16 cellular contexts compared by ENCODE assay signal in the genomic region with DNA sequence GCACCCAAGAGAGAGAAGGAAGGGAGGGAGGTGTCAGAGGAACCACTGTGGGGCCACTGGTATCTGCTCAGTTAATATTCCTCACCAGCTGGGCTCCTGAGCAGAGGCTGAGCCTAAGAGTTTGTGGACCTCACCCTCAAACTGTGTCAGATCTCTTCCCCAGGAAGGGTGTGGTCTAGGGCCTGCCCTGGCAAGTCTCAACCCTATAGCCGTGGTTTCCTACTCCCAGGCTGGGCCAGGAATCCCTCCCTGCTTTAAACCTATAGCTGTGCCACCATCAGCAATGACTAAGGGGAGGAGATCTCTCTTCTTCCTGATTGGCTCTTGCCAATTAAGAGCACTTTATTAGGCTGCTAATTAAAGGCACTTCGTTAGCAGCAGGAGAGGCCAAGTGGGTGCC. TPM values are rescaled to one million over a fixed set of nuclear protein-coding genes. Genes with fewer than 3 reads are reported as not detected.
DNase-seq lines count a peak whose midpoint lies in the region; ATAC-seq, FAIRE-seq and TF ChIP-seq lines count a peak whose summit lies in the region.
"Had no signal": no experiment of that assay in that cellular context is flagged by ENCODE, and none has a peak within 500 bp of the region (broad histone marks: within the 10 kb centered on the region; RNA-seq: fewer than 3 reads in every experiment).

No MANE protein-coding gene starts in this region.

- H4K20me1 ChIP-seq in BLaER1 treated with 17β-estradiol and CSF1 and Interleukin-3, amounts not matched to agents 10 nM and 100 nM, result no peaks in the 10 kb centered on the region

- peak overlapping the region in 6 of 11 experiments; percentile 17 to 34 (median 24); a peak in 6 of 22 replicates for H3K27ac ChIP-seq in BLaER1 treated with 17β-estradiol and CSF1 and Interleukin-3, amounts not matched to agents 10 nM and 100 nM
- H3K27ac ChIP-seq in RWPE1, result peak overlapping the region; percentile 78
- H3K27ac ChIP-seq: dorsolateral prefrontal cortex, ovary, SK-N-MC had no signal

- peaks cover 10% of the 10 kb centered on the region for H3K36me3 Mint-ChIP-seq in endothelial cell (ENCODE audit: low read depth, unreplicated experiment)

- DNase-seq in GM12892 (ENCODE audit: insufficient read length) (no peak), RWPE1 (ENCODE audit: low spot score) (peak; percentile 96), epithelial cell of esophagus (ENCODE audit: low read depth) (peak; percentile 94), endothelial cell (ENCODE audit: low spot score) (no peak), NCI-H2107 treated with DMSO at 0.1 percent for 48 hours (lab: John Stamatoyannopoulos, UW; ENCODE audit: unreplicated experiment) (no peak)
- DNase-seq: amniotic stem cell, COR-L47, NCI-H446 treated with DMSO at 0.1 percent for 48 hours, ovary had no signal

- H3K4me2 ChIP-seq in BLaER1 treated with 17β-estradiol and CSF1 and Interleukin-3, amounts not matched to agents 10 nM and 100 nM, result peak overlapping the region; percentile 6 to 74 (median 34); a peak in 16 of 22 replicates

- CTCF ChIA-PET in RWPE1 (lab: Yijun Ruan, JAX), result interaction anchor here (0.6 to 1.6 kb wide), 6 partner anchors 8 to 344 kb away, joined by 3 to 7 read pairs (median 4); no protein-coding TSS in a partner anchor

- no peaks in the 10 kb centered on the region for H3K9me3 ChIP-seq in BLaER1 treated with 17β-estradiol and CSF1 and Interleukin-3, amounts not matched to agents 10 nM and 100 nM (replicated peaks in 1 of 11)
- H3K9me3 ChIP-seq: ovary had no signal

- no peaks in the 10 kb centered on the region for H3K9me3 Mint-ChIP-seq in endothelial cell (ENCODE audit: unreplicated experiment)

- no peaks in the 10 kb centered on the region for H3K4me1 Mint-ChIP-seq in endothelial cell (ENCODE audit: unreplicated experiment)

- H3K9ac ChIP-seq in BLaER1 treated with 17β-estradiol and CSF1 and Interleukin-3, amounts not matched to agents 10 nM and 100 nM, result no peak overlapping the region

- peaks cover 6% of the 10 kb centered on the region for H3K27me3 Mint-ChIP-seq in endothelial cell (ENCODE audit: unreplicated experiment)

- FAIRE-seq in GM12892 (lab: Jason Lieb, UNC), result peak; percentile 42
- FAIRE-seq: GM19239 had no signal

- H3K4me1 ChIP-seq in BLaER1 treated with 17β-estradiol and CSF1 and Interleukin-3, amounts not matched to agents 10 nM and 100 nM, result peaks cover 25 to 42% (median 37%) of the 10 kb centered on the region in 10 experiments

- no peak overlapping the region for H3K27ac Mint-ChIP-seq in endothelial cell (ENCODE audit: unreplicated experiment)

- POLR2A ChIA-PET in RWPE1 (lab: Yijun Ruan, JAX; ENCODE audit: low non-redundant PET), result no interaction called here

- H3K4me3 ChIP-seq in BLaER1 treated with 17β-estradiol and CSF1 and Interleukin-3, amounts not matched to agents 10 nM and 100 nM, result no peak overlapping the region
- no peak overlapping the region for H3K4me3 ChIP-seq in epithelial cell of esophagus (ENCODE audit: low read length)
- H3K4me3 ChIP-seq: dorsolateral prefrontal cortex, lung, ovary, SK-N-MC had no signal

- ATAC-seq in GM18861 (IDR thresholded peaks at IDR 0.05; ENCODE audit: unreplicated experiment), result no peak
- ATAC-seq in GM19467 (IDR thresholded peaks at IDR 0.05; ENCODE audit: unreplicated experiment), result no peak

- TF ChIP-seq POLR2A in GM12892 (IDR thresholded peaks at IDR 0.05; ENCODE audit: low read depth, low read length), result no peak

- H3K27me3 ChIP-seq in BLaER1 treated with 17β-estradiol and CSF1 and Interleukin-3, amounts not matched to agents 10 nM and 100 nM, result no peaks in the 10 kb centered on the region
- H3K27me3 ChIP-seq: ovary had no signal

- peaks cover 3 to 26% (median 13%) of the 10 kb centered on the region in 11 experiments; a peak in 13 of 22 replicates for H3K36me3 ChIP-seq in BLaER1 treated with 17β-estradiol and CSF1 and Interleukin-3, amounts not matched to agents 10 nM and 100 nM
- H3K36me3 ChIP-seq: ovary had no signal

- H3K4me3 Mint-ChIP-seq in endothelial cell (ENCODE audit: unreplicated experiment), result no peak overlapping the region

- TF ChIP-seq CTCF in RWPE1 (conservative IDR thresholded peaks at IDR 0.05; ENCODE audit: low read depth) (no peak), epithelial cell of esophagus (IDR thresholded peaks at IDR 0.05; ENCODE audit: insufficient read depth, low read depth, low read length, missing control alignments) (no peak), endothelial cell (IDR thresholded peaks at IDR 0.05; ENCODE audit: unreplicated experiment) (no peak)

RNA-seq across cellular contexts. Expression of a gene that starts 29.9 kb away (rescaled TPM):
- polyA plus RNA-seq in GM12892 (2012; ENCODE audit: missing spikeins), result 14.7 TPM
- total RNA-seq in endothelial cell (ENCODE audit: unreplicated experiment), result 44.8 TPM

RNA-seq across cellular contexts. Expression of a gene that starts 29.9 kb away (rescaled TPM):
- polyA plus RNA-seq in GM12892 (2012; ENCODE audit: missing spikeins), result 32.0 TPM
- total RNA-seq in endothelial cell (ENCODE audit: unreplicated experiment), result 16.7 TPM

Comparison
In these comparisons a context has a peak if more than half of its experiments do, and no peak if none do; other contexts are left out.
1. DNase-seq: peak in RWPE1 (single experiment) and epithelial cell of esophagus (single experiment); none in GM12892 (single experiment), endothelial cell (single experiment) and NCI-H2107 treated with DMSO at 0.1 percent for 48 hours (single experiment).